In genomic region chr6:11447265-11447664, GRCh38 we compare ENCODE assay signal across 23 cellular contexts.
"Had no signal": no experiment of that assay in that cellular context is flagged by ENCODE, and none has a peak within 500 bp of the region (broad histone marks: within the 10 kb centered on the region; RNA-seq: fewer than 3 reads in every experiment).

No MANE protein-coding gene starts in this region.

- H3K27ac Mint-ChIP-seq: activated CD8-positive, alpha-beta T cell treated with anti-CD3 and anti-CD28 coated beads, Interleukin-2, amount 10 ng/mL, durations not matched to agents 7 days and 5 days; T-cell had no signal

- H3K27me3 Mint-ChIP-seq: activated B cell treated with CpG ODN at 0.5 μM for 24 hours had no signal

- H3K4me3 Mint-ChIP-seq: activated B cell treated with CpG ODN at 0.5 μM for 24 hours; activated CD8-positive, alpha-beta T cell treated with anti-CD3 and anti-CD28 coated beads, Interleukin-2, amount 10 ng/mL, durations not matched to agents 7 days and 5 days; T-cell had no signal

- DNase-seq: activated B cell treated with CpG ODN at 0.5 μM for 24 hours; activated CD4-positive, alpha-beta T cell treated with anti-CD3 and anti-CD28 coated beads for 4 hours; activated CD4-positive, alpha-beta T cell treated with anti-CD3 and anti-CD28 coated beads, Interleukin-2, amount 50 U/mL, for 4 hours; activated CD8-positive, alpha-beta memory T cell treated with anti-CD3 and anti-CD28 coated beads, Interleukin-2, amount 50 U/mL, for 48 hours; activated CD8-positive, alpha-beta T cell treated with anti-CD3 and anti-CD28 coated beads, Interleukin-2, amount 10 ng/mL, durations not matched to agents 7 days and 5 days; activated T-cell treated with anti-CD3 and anti-CD28 coated beads, Interleukin-2, amount 50 U/mL, for 48 hours; amniotic stem cell; body of pancreas; central memory CD4-positive, alpha-beta T cell; MM.1S; NCI-H1105; NCI-H1436; NCI-H187; NCI-H2081; NCI-H524; PC-9; SIG-M5; T-cell; T-helper 2 cell; T1000 had no signal

- ATAC-seq: activated CD8-positive, alpha-beta T cell treated with anti-CD3 and anti-CD28 coated beads, Interleukin-2, amount 10 ng/mL, durations not matched to agents 7 days and 5 days; body of pancreas; K562; T-cell had no signal

- H3K36me3 Mint-ChIP-seq: T-cell had no signal

- FAIRE-seq: bronchial epithelial cell, K562, TTC549 had no signal
